1 cellular context compared by ENCODE assay signal in the genomic region with DNA sequence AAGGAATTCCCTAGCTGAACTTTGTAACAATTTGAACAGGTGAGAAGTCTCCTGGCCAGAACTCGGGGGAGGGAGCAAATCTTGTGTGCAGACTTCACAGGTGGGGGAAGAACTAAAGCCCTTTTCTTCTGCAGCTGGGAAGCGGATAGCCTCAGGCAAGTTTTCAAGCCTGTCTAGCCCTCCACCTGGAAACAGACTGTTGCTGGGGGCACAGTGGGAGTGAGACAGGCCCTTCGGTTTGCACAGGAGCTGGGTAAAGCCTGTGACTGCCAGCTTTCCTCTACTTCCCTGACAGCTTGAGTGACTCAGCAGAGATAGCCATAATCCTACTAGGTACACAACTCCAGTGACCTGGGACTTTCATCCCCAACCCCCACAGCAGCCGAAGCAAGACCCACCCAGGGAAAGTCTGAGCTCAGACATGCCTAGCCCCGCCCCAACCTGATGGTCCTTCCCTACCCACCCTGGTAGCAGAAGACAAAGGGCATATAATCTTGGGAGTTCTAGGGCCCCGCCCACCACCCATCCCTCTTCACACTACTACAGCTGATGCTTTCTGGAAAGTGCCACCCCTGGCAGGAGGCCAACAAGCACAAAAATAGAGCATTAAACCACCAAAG.
TF ChIP-seq lines count a peak whose summit lies in the region.

No MANE protein-coding gene starts in this region.

TF ChIP-seq in K562, 482 proteins besides CTCF, POLR2A, EP300 and RAD21:
- no peak for TF ChIP-seq ZNF184 (CRISPR knock-in tag; IDR thresholded peaks at IDR 0.05)
- no peak for TF ChIP-seq TCFL5 (CRISPR knock-in tag; conservative IDR thresholded peaks at IDR 0.05)
- no peak for TF ChIP-seq PURB (CRISPR knock-in tag; IDR thresholded peaks at IDR 0.05; ENCODE audit: low read depth)
- TF ChIP-seq NFIC (IDR thresholded peaks at IDR 0.05) = peak; percentile 51
TF ChIP-seq in K562: peak in this region for 1.
